In the genomic region with DNA sequence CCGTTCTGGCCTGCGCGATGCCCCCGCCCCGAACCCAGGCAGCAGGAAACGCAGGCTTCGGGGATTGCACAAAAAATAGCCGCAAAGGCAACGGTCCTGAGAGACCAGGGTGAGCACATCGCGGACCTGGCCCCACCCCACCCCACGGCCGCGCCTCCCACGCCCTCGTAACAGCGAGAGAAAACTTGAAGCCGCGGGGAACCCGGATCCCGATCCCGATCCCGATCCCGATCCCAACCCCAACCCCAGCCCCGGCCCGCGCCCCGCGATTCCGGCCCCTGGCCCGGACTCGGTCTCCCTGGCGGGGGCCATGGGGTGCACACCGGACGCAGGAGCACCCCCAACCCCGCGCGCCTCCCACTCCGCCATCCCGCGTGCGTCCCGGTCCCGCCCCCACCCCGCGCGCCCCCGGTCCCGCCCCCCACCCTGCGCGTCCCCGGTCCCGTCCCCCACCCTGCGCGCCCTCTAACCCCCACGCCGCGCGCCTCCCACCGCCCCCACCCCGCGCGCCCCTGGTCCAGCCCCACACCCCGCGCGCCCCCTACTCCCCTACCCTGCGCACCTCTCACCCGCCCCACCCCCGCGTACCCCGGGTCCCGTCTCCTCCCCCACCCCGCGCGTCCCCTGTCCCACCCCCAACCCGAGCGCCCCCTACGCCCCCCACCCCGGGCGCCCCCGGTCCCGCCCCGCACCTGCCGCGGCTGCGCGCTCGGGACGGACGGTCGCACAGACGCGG, we compare ENCODE assay signal across 8 cellular contexts. TPM values are rescaled to one million over a fixed set of nuclear protein-coding genes. Genes with fewer than 3 reads are reported as not detected.
A peak's percentile ranks its signal among the peaks of the same experiment; 100 is the strongest.
DNase-seq lines count a peak whose midpoint lies in the region; ATAC-seq and TF ChIP-seq lines count a peak whose summit lies in the region.

No MANE protein-coding gene starts in this region.

- H3K4me1 Mint-ChIP-seq in activated CD4-positive, alpha-beta T cell treated with anti-CD3 and anti-CD28 coated beads, Interleukin-2, amount 10 ng/mL, durations not matched to agents 24 days and 14 days: peaks cover 37% of the 10 kb centered on the region

- H4K91ac ChIP-seq in IMR-90 (ENCODE audit: insufficient read depth, low read depth, low read length): peak overlapping the region; percentile 74

- H3K4me1 ChIP-seq in BLaER1 (peaks cover 83% of the 10 kb centered on the region), IMR-90 (ENCODE audit: control insufficient read depth, insufficient read depth, low read length) (peaks cover 16% of the 10 kb centered on the region), transverse colon (peaks cover 11 to 51% (median 37%) of the 10 kb centered on the region in 4 donors)

- peak overlapping the region; percentile 38; the same call in 1 of the 2 replicates for H3K14ac ChIP-seq in IMR-90 (replicated peaks; ENCODE audit: low read depth, low read length)

- no peak overlapping the region for H2BK15ac ChIP-seq in IMR-90 (ENCODE audit: low read depth, low read length)

- TF ChIP-seq CTCF in IMR-90 (conservative IDR thresholded peaks at IDR 0.05; ENCODE audit: low read depth, low read length) (no peak), epithelial cell of esophagus (IDR thresholded peaks at IDR 0.05; ENCODE audit: insufficient read depth, low read depth, low read length, missing control alignments) (no peak), transverse colon (IDR thresholded peaks at IDR 0.05) (no peak)

- 0 out of 2 replicates have a peak, but pooled peaks cover 9% of the 10 kb centered on the region for H3K9me1 ChIP-seq in IMR-90 (ENCODE audit: insufficient read depth, low read length)

- H3K9ac ChIP-seq in BLaER1: peak overlapping the region; percentile 92
- H3K9ac ChIP-seq in IMR-90 (ENCODE audit: low read depth, low read length): peak overlapping the region; percentile 83

- TF ChIP-seq RAD21 in IMR-90 (IDR thresholded peaks at IDR 0.05; ENCODE audit: low read length): no peak

- peak overlapping the region; percentile 81 for H3K27ac ChIP-seq in BLaER1
- H3K27ac ChIP-seq in IMR-90 (ENCODE audit: insufficient read depth, low read length): peak overlapping the region; percentile 70
- H3K27ac ChIP-seq in transverse colon: peak overlapping the region; percentile 90 to 97 (median 92)

- in situ Hi-C loops in IMR-90 (cut with MboI; ENCODE audit: low sequenced_read_pairs) (no loop called here), transverse colon (cut with MboI; ENCODE audit: low pct_ligation_motif_present in 1 of 4, low pct_unique_long_range_greater_than_20kb in 1 of 4, low sequenced_read_pairs in 3 of 4) (loop anchor here in 2 of 4 donors (25.0 kb wide), 1 partner anchor 172 kb away; a partner anchor contains a TSS)

- H4K5ac ChIP-seq in IMR-90 (ENCODE audit: low read depth, low read length): peak overlapping the region; percentile 19; the same call in 1 of the 2 replicates

- H3K4me2 ChIP-seq in BLaER1 (peak overlapping the region; percentile 96), IMR-90 (ENCODE audit: low read depth, low read length) (peak overlapping the region; percentile 91)

- H2BK5ac ChIP-seq in IMR-90 (ENCODE audit: low read depth, low read length, poor library complexity, severe bottlenecking): peak overlapping the region; percentile 69

- H4K20me1 ChIP-seq in BLaER1: peaks cover 81% of the 10 kb centered on the region
- peaks cover 46% of the 10 kb centered on the region for H4K20me1 ChIP-seq in IMR-90 (ENCODE audit: insufficient read depth, low read length)

- POLR2A ChIA-PET in IMR-90 (lab: Charles Lee; ENCODE audit: unreplicated experiment): no interaction called here

- peak overlapping the region; percentile 66 to 87; a peak in 2 of 4 replicates for H4K8ac ChIP-seq in IMR-90 (ENCODE audit: low read depth in 2 of 2, low read length in 2 of 2)

- no peak overlapping the region for H2BK20ac ChIP-seq in IMR-90 (ENCODE audit: low read depth, low read length)

- CTCF ChIA-PET in IMR-90 (lab: Yijun Ruan, JAX): no interaction called here

- peak overlapping the region; percentile 99 for H2AK9ac ChIP-seq in IMR-90 (replicated peaks; ENCODE audit: low read depth, low read length, poor library complexity)

- DNase-seq in IMR-90: peak; percentile 24
- peak; percentile 86 for DNase-seq in activated CD4-positive, alpha-beta T cell treated with anti-CD3 and anti-CD28 coated beads, Interleukin-2, amount 10 ng/mL, durations not matched to agents 24 days and 14 days
- DNase-seq in epithelial cell of esophagus (ENCODE audit: low read depth): peak; percentile 53
- peak; percentile 39 for DNase-seq in myocyte (ENCODE audit: low read depth)
- peak; percentile 69 for DNase-seq in transverse colon
- DNase-seq in midbrain (lab: John Stamatoyannopoulos, UW): no peak

- TF ChIP-seq POLR2A in IMR-90 (IDR thresholded peaks at IDR 0.05; ENCODE audit: low read depth, low read length): no peak
- no peak for TF ChIP-seq POLR2A in transverse colon (IDR thresholded peaks at IDR 0.05)

- H2AFZ ChIP-seq in IMR-90 (replicated peaks; ENCODE audit: low read length, poor library complexity): peak overlapping the region; percentile 96

- no TSS peak for BruUV-seq in IMR-90 (replicated peaks; lab: Mats Ljungman, UMichigan)

- H3K4ac ChIP-seq in IMR-90 (ENCODE audit: low read depth, low read length): peak overlapping the region; percentile 76

- 1% methylated on average over 19 of the region's 93 CpGs; no CpG with 5 or more reads in 1 of the 2 experiments for WGBS in IMR-90 (ENCODE audit: extremely low coverage in 2 of 2, insufficient read length in 1 of 2), 2 experiments
- 0% methylated on average over 9 of the region's 93 CpGs; no CpG with 5 or more reads in 1 of the 2 donors for WGBS in transverse colon (ENCODE audit: low coverage in 1 of 2), 2 donors

- H3K36me3 Mint-ChIP-seq in activated CD4-positive, alpha-beta T cell treated with anti-CD3 and anti-CD28 coated beads, Interleukin-2, amount 10 ng/mL, durations not matched to agents 24 days and 14 days (ENCODE audit: low read depth): peaks cover 54% of the 10 kb centered on the region

- ATAC-seq in IMR-90 (ENCODE audit: low read depth): peak; percentile 24
- no peak for ATAC-seq in HG03354 (IDR thresholded peaks at IDR 0.05; ENCODE audit: poor library complexity, severe bottlenecking, unreplicated experiment)

- H3K36me3 ChIP-seq in BLaER1: peaks cover 40% of the 10 kb centered on the region
- peaks cover 56% of the 10 kb centered on the region for H3K36me3 ChIP-seq in IMR-90 (ENCODE audit: control insufficient read depth, insufficient read depth, low read length)
- H3K36me3 ChIP-seq in transverse colon: peaks cover 0 to 9% (median 4%) of the 10 kb centered on the region in 4 donors

- 0 out of 2 replicates have a peak overlapping the region, but pooled peaks have one; percentile 1 for H3K18ac ChIP-seq in IMR-90 (ENCODE audit: low read depth, low read length)

- peak overlapping the region; percentile 91 for H3K4me3 Mint-ChIP-seq in activated CD4-positive, alpha-beta T cell treated with anti-CD3 and anti-CD28 coated beads, Interleukin-2, amount 10 ng/mL, durations not matched to agents 24 days and 14 days

- no peaks in the 10 kb centered on the region for H3K9me3 Mint-ChIP-seq in activated CD4-positive, alpha-beta T cell treated with anti-CD3 and anti-CD28 coated beads, Interleukin-2, amount 10 ng/mL, durations not matched to agents 24 days and 14 days

- peak overlapping the region; percentile 30; the same call in 1 of the 2 replicates for H3K56ac ChIP-seq in IMR-90 (ENCODE audit: extremely low read depth, insufficient read depth, low read length)

- dilution Hi-C loops in IMR-90 (cut with HindIII; ENCODE audit: low sequenced_read_pairs, unreplicated experiment): no loop called here

- H3K27ac Mint-ChIP-seq in activated CD4-positive, alpha-beta T cell treated with anti-CD3 and anti-CD28 coated beads, Interleukin-2, amount 10 ng/mL, durations not matched to agents 24 days and 14 days: peak overlapping the region; percentile 78

- H3K23ac ChIP-seq in IMR-90 (ENCODE audit: low read depth, low read length): peak overlapping the region; percentile 64; the same call in 1 of the 2 replicates

- no peak for TF ChIP-seq EP300 in transverse colon (IDR thresholded peaks at IDR 0.05; ENCODE audit: low read depth)

- 0 out of 2 replicates have a peak overlapping the region, but pooled peaks have one; percentile 5 for H2BK120ac ChIP-seq in IMR-90 (ENCODE audit: low read depth, low read length)

- H3K27me3 ChIP-seq in BLaER1: no peaks in the 10 kb centered on the region
- no peaks in the 10 kb centered on the region for H3K27me3 ChIP-seq in IMR-90 (ENCODE audit: control insufficient read depth, insufficient read depth, low read length)
- H3K27me3 ChIP-seq in transverse colon: no peaks in the 10 kb centered on the region

- intact Hi-C loops in IMR-90 (cut with micrococcal nuclease): loop anchor here (2.0 to 5.0 kb wide), 2 partner anchors 92 to 169 kb away; a partner anchor contains a TSS
- intact Hi-C loops in activated CD4-positive, alpha-beta T cell treated with anti-CD3 and anti-CD28 coated beads, Interleukin-2, amount 10 ng/mL, durations not matched to agents 24 days and 14 days (cut with micrococcal nuclease): loop anchor here (5.0 kb wide), 1 partner anchor 92 kb away; a partner anchor contains a TSS
- intact Hi-C loops in transverse colon (cut with DNase I; ENCODE audit: low total_unique reads): loop anchor here (5.0 kb wide), 2 partner anchors 92 to 172 kb away; a partner anchor contains a TSS

- peak overlapping the region; percentile 94 for H3K4me3 ChIP-seq in BLaER1
- peak overlapping the region; percentile 95 for H3K4me3 ChIP-seq in IMR-90 (ENCODE audit: insufficient read depth, low read depth, low read length)
- H3K4me3 ChIP-seq in epithelial cell of esophagus (ENCODE audit: low read length): peak overlapping the region; percentile 76
- peak overlapping the region; percentile 64 to 95 (median 82) for H3K4me3 ChIP-seq in transverse colon

- H2AK5ac ChIP-seq in IMR-90 (ENCODE audit: low read depth, low read length): peak overlapping the region; percentile 98; the same call in 1 of the 2 replicates

- H3K9me3 ChIP-seq in BLaER1: no peaks in the 10 kb centered on the region
- H3K9me3 ChIP-seq in IMR-90 (ENCODE audit: control insufficient read depth, insufficient read depth, low read length): no peaks in the 10 kb centered on the region
- H3K9me3 ChIP-seq in transverse colon: no peaks in the 10 kb centered on the region

- H3K27me3 Mint-ChIP-seq in activated CD4-positive, alpha-beta T cell treated with anti-CD3 and anti-CD28 coated beads, Interleukin-2, amount 10 ng/mL, durations not matched to agents 24 days and 14 days: no peaks in the 10 kb centered on the region

- H3K79me1 ChIP-seq in IMR-90 (ENCODE audit: low read depth in 1 of 2, low read length in 2 of 2): peaks cover 33 to 67% of the 10 kb centered on the region in 2 experiments; a peak in 3 of 4 replicates

RNA-seq across cellular contexts. Expression of a gene that starts 29.0 kb away (rescaled TPM):
- 10.9 and 19.2 TPM in 2 replicates for total RNA-seq in IMR-90 (2012; rRNA removed)
- polyA plus RNA-seq in IMR-90 (2012; rRNA removed): 11.3 and 12.6 TPM in 2 replicates
- 5.4 and 8.4 TPM in 2 replicates for polyA plus RNA-seq in IMR-90 (2012; cell fraction: cytosol; rRNA removed)
- polyA plus RNA-seq in IMR-90 (2012; cell fraction: nucleus; rRNA removed; ENCODE audit: low replicate concordance): 6.7 and 10.4 TPM in 2 replicates
- 132 and 141 TPM in 2 replicates for total RNA-seq in activated CD4-positive, alpha-beta T cell treated with anti-CD3 and anti-CD28 coated beads, Interleukin-2, amount 10 ng/mL, durations not matched to agents 24 days and 14 days
- 26.3 and 30.1 TPM in 2 replicates for total RNA-seq in myocyte
- 21.7 TPM for polyA plus RNA-seq in myocyte (2012)
- 10 to 100 TPM in 2 of 4 donors, 1 to 10 TPM in 2; 8.6 to 43.0 (median 12.8) TPM for total RNA-seq in transverse colon

RNA-seq across cellular contexts. Expression of a gene that starts 29.1 kb away (rescaled TPM):
- 1.6 and 1.7 TPM in 2 replicates for total RNA-seq in IMR-90 (2012; rRNA removed)
- polyA plus RNA-seq in IMR-90 (2012; rRNA removed): 2.1 and 2.2 TPM in 2 replicates
- 2.0 and 2.3 TPM in 2 replicates for polyA plus RNA-seq in IMR-90 (2012; cell fraction: cytosol; rRNA removed)
- polyA plus RNA-seq in IMR-90 (2012; cell fraction: nucleus; rRNA removed; ENCODE audit: low replicate concordance): 1.1 and 1.6 TPM in 2 replicates
- 4.6 and 5.3 TPM in 2 replicates for total RNA-seq in activated CD4-positive, alpha-beta T cell treated with anti-CD3 and anti-CD28 coated beads, Interleukin-2, amount 10 ng/mL, durations not matched to agents 24 days and 14 days
- 14.6 and 16.7 TPM in 2 replicates for total RNA-seq in myocyte
- polyA plus RNA-seq in myocyte (2012): 8.3 TPM
- 1 to 10 TPM; 2.5 to 7.9 (median 4.1) TPM for total RNA-seq in transverse colon
